ENCODE assay signal across 1 cellular context in genomic region chr2:201699384-201699783, GRCh38.
TF ChIP-seq lines count a peak whose summit lies in the region.

No MANE protein-coding gene starts in this region.

TF ChIP-seq in HCT116, 20 proteins besides CTCF, POLR2A, EP300 and RAD21 (continued from another document):
- TF ChIP-seq FOSL1 (IDR thresholded peaks at IDR 0.05; ENCODE audit: low read depth) (no peak), CBX3 (IDR thresholded peaks at IDR 0.05; ENCODE audit: low read depth) (no peak), POLR2AphosphoS5 (IDR thresholded peaks at IDR 0.05; ENCODE audit: low read depth, low read length) (no peak), YY1 (IDR thresholded peaks at IDR 0.05; ENCODE audit: extremely low read depth, insufficient replicate concordance, low read depth, low read length) (no peak), ZBTB33 (IDR thresholded peaks at IDR 0.05; ENCODE audit: extremely low read depth, insufficient replicate concordance, low read length) (no peak), ZFX (IDR thresholded peaks at IDR 0.05) (no peak)
